15 cellular contexts compared by ENCODE assay signal in the genomic region with DNA sequence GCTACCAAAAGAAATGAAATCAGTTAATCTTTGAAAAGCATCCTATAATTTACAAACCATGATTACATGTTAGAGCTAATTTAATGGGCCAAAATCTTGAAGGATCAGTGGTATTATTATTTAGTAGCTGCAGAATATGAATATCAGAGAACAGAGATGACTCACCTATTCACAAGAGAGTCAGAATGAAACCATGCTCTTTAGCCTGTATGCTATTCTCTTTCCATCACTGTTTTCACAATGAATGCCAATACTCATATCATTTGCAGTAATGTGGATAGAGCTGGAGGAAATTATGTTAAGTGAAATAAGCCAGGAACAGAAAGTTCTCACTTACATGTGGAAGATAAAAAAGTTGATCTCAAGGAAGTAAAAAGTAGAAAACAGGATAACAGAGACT.
A peak's percentile ranks its signal among the peaks of the same experiment; 100 is the strongest.
DNase-seq lines count a peak whose midpoint lies in the region; ATAC-seq, FAIRE-seq and TF ChIP-seq lines count a peak whose summit lies in the region.
"Had no signal": no experiment of that assay in that cellular context is flagged by ENCODE, and none has a peak within 500 bp of the region (broad histone marks: within the 10 kb centered on the region; RNA-seq: fewer than 3 reads in every experiment).

No MANE protein-coding gene starts in this region.

- H3K4me1 ChIP-seq in SJCRH30 = peaks cover 32% of the 10 kb centered on the region
- H3K4me1 ChIP-seq in osteoblast (ENCODE audit: insufficient read depth, low read length) = no peaks in the 10 kb centered on the region
- H3K4me1 ChIP-seq: BE2C, colonic mucosa, gastrocnemius medialis, lower lobe of right lung had no signal

- no peak overlapping the region for H3K4me2 ChIP-seq in osteoblast (ENCODE audit: insufficient read depth, low read length)
- H3K4me2 ChIP-seq: PC-9 had no signal

- no peaks in the 10 kb centered on the region for H3K9me3 ChIP-seq in SJCRH30 (replicated peaks)
- no peaks in the 10 kb centered on the region for H3K9me3 ChIP-seq in osteoblast (ENCODE audit: low read depth, low read length)
- H3K9me3 ChIP-seq: BE2C, colonic mucosa, gastrocnemius medialis, lower lobe of right lung had no signal

- no peak overlapping the region for H2AFZ ChIP-seq in osteoblast (ENCODE audit: low read length)
- H2AFZ ChIP-seq: PC-9 had no signal

- no peaks in the 10 kb centered on the region for H3K79me2 ChIP-seq in osteoblast (ENCODE audit: insufficient read depth, low read length)

- no peaks in the 10 kb centered on the region for H3K27me3 ChIP-seq in SJCRH30
- no peaks in the 10 kb centered on the region for H3K27me3 ChIP-seq in osteoblast (ENCODE audit: insufficient read depth, low read length)
- H3K27me3 ChIP-seq: BE2C, colonic mucosa, gastrocnemius medialis had no signal

- no peak for FAIRE-seq in HTR-8/SVneo (lab: Jason Lieb, UNC)

- TF ChIP-seq CTCF in osteoblast (IDR thresholded peaks at IDR 0.05; ENCODE audit: extremely low read depth, low read depth, low read length) (no peak), coronary artery (IDR thresholded peaks at IDR 0.05) (no peak)

- peak overlapping the region; percentile 58 for H3K27ac ChIP-seq in SJCRH30
- H3K27ac ChIP-seq in osteoblast (ENCODE audit: low read depth, low read length) = no peak overlapping the region
- H3K27ac ChIP-seq in coronary artery = no peak overlapping the region
- H3K27ac ChIP-seq: colonic mucosa, gastrocnemius medialis, lower lobe of right lung, PC-9 had no signal

- H3K36me3 ChIP-seq in SJCRH30 (no peaks in the 10 kb centered on the region), osteoblast (ENCODE audit: insufficient read depth, low read length) (no peaks in the 10 kb centered on the region)
- H3K36me3 ChIP-seq: BE2C, colonic mucosa, gastrocnemius medialis, lower lobe of right lung had no signal

- no peak overlapping the region for H3K4me3 ChIP-seq in SJCRH30
- no peak overlapping the region for H3K4me3 ChIP-seq in osteoblast (ENCODE audit: insufficient read depth, low read length)
- no peak overlapping the region for H3K4me3 ChIP-seq in coronary artery
- H3K4me3 ChIP-seq: colonic mucosa, gastrocnemius medialis, lower lobe of right lung, PC-9 had no signal

- ATAC-seq in GM18499 (IDR thresholded peaks at IDR 0.05; ENCODE audit: insufficient read depth, unreplicated experiment) (peak; percentile 99), GM19467 (IDR thresholded peaks at IDR 0.05; ENCODE audit: unreplicated experiment) (peak; percentile 84), HG02981 (IDR thresholded peaks at IDR 0.05; ENCODE audit: unreplicated experiment) (peak; percentile 91)
- ATAC-seq: lower lobe of right lung had no signal

- DNase-seq in SJCRH30 (no peak), HTR-8/SVneo (ENCODE audit: insufficient read length, low spot score) (no peak), hepatic stellate cell (ENCODE audit: low spot score) (no peak), osteoblast (ENCODE audit: insufficient read length, low spot score, missing footprints) (no peak), coronary artery (ENCODE audit: low spot score) (no peak)
- DNase-seq: activated T-cell treated with anti-CD3 and anti-CD28 coated beads, Interleukin-2, amount 50 U/mL, for 24 hours; BE2C; colonic mucosa; gastrocnemius medialis; lower lobe of right lung; NCI-H1930; PC-9 had no signal

- H4K20me1 ChIP-seq in osteoblast (ENCODE audit: insufficient read depth, low read length) = no peaks in the 10 kb centered on the region
